Comparison of ENCODE assay signal across 17 cellular contexts in the genomic region with DNA sequence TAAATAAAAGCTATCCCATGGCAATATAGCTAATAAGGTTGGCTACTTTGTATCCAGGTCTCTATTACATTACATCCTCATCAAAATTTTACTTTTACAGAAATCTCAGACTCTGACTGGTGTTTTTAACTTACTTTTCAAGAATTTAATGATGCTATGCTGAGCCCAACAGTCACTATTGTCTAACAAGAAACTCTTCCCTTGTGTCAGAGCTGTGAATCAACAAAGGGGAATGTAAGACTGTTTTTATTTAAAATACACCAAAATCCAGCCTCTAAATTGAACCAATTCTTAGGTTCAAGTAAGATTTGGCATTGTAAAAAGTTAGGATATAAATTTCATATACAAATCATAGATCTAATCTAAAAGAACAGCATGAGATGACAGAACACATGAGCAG. TPM values are rescaled to one million over a fixed set of nuclear protein-coding genes. Genes with fewer than 3 reads are reported as not detected.
"Had no signal": no experiment of that assay in that cellular context is flagged by ENCODE, and none has a peak within 500 bp of the region (broad histone marks: within the 10 kb centered on the region; RNA-seq: fewer than 3 reads in every experiment).

No MANE protein-coding gene starts in this region.

- H3K27me3 ChIP-seq: ascending aorta, breast epithelium, tibial nerve had no signal

- ATAC-seq: activated CD8-positive, alpha-beta memory T cell treated with anti-CD3 and anti-CD28 coated beads, Interleukin-2, amount 10 ng/mL, durations not matched to agents 7 days and 5 days; activated naive CD8-positive, alpha-beta T cell treated with anti-CD3 and anti-CD28 coated beads, Interleukin-2, amount 50 U/mL, for 24 hours; left ventricle myocardium superior had no signal

- H3K4me3 ChIP-seq: ascending aorta, breast epithelium, coronary artery, tibial nerve had no signal

- H3K36me3 ChIP-seq: ascending aorta, breast epithelium, tibial nerve had no signal

- DNase-seq: activated CD4-positive, alpha-beta memory T cell treated with anti-CD3 and anti-CD28 coated beads, Interleukin-2, amount 10 ng/mL, durations not matched to agents 7 days and 5 days; activated CD4-positive, alpha-beta T cell treated with anti-CD3 and anti-CD28 coated beads for 48 hours; activated CD4-positive, CD25-positive, alpha-beta regulatory T cell; activated CD8-positive, alpha-beta memory T cell treated with anti-CD3 and anti-CD28 coated beads, Interleukin-2, amount 10 ng/mL, durations not matched to agents 7 days and 5 days; activated naive CD4-positive, alpha-beta T cell treated with anti-CD3 and anti-CD28 coated beads for 36 hours; activated naive CD8-positive, alpha-beta T cell treated with anti-CD3 and anti-CD28 coated beads, Interleukin-2, amount 50 U/mL, for 24 hours; activated T-cell treated with anti-CD3 and anti-CD28 coated beads, Interleukin-2, amount 50 U/mL, for 24 hours; erythroblast; left ventricle myocardium superior; occipital lobe; stimulated activated CD4-positive, alpha-beta T cell treated with anti-CD3 and anti-CD28 coated beads, Interleukin-15, amount 100 ng/mL, for 24 hours; stimulated activated CD4-positive, alpha-beta T cell treated with anti-CD3 and anti-CD28 coated beads, Interleukin-2, amount 100 ng/mL, for 48 hours; T-helper 9 cell had no signal

- H3K4me1 ChIP-seq: ascending aorta, breast epithelium, tibial nerve had no signal

- H3K9me3 ChIP-seq: ascending aorta, breast epithelium, tibial nerve had no signal

- H3K27ac ChIP-seq: ascending aorta, breast epithelium, coronary artery, tibial nerve had no signal

RNA-seq across cellular contexts. Expression of a gene that starts 7.0 kb away (rescaled TPM):
- total RNA-seq: ascending aorta, left ventricle myocardium superior had no signal
